Comparison of ENCODE assay signal across 1 cellular context in the genomic region with DNA sequence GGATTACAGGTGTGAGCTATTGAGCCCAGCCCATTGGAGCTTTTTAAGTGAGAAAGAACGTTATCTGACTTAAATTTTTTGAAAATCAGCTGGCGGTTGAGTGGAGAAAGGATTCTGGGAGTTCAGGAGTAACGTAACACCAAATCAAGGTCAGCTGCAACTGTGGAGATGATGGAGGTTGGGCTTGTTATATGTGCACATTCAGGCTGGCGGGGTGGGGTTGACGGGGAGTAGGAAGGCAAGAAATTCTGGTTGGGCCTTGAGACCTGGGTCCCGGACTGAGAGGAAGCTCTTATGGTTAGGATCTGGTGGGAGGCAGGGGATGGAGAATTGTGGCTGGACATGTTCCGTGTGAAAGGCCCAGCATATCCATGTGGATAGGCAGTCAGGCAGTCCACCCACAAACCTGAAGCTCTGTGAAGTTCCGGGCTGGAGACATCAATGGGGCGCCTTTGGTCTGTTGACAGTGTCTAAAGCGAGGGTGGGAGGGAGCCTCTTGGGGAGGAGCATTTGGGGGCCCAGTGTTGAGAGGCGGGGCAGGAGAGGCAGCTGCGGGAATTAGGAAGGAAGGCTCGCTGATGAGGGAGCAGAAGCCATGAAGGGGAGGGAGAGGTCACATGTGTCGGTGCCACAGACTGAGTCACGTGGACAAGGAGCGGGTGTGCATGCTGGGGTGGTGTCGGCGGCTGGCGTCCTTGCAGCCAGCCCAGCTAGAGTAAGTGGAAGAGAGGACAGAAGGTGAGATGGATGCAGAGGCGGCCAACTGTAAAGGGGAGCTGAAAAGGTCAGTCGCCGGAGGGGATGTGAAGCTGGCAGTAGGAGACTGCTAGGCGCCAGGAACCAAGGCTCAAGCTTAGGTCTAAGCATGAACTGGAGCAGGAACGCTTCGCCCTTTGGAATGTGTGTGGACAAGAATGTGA.
A peak's percentile ranks its signal among the peaks of the same experiment; 100 is the strongest.
TF ChIP-seq lines count a peak whose summit lies in the region.

No MANE protein-coding gene starts in this region.

TF ChIP-seq in GM12878, 131 proteins besides CTCF, POLR2A, EP300 and RAD21:
- TF ChIP-seq USF1 (IDR thresholded peaks at IDR 0.05; ENCODE audit: borderline replicate concordance, extremely low read length, insufficient read depth, low read depth, low read length) (peak; percentile 48), MEF2A (IDR thresholded peaks at IDR 0.05; ENCODE audit: insufficient read depth, low read depth, low read length) (no peak)
